8 cellular contexts compared by ENCODE assay signal in the genomic region with DNA sequence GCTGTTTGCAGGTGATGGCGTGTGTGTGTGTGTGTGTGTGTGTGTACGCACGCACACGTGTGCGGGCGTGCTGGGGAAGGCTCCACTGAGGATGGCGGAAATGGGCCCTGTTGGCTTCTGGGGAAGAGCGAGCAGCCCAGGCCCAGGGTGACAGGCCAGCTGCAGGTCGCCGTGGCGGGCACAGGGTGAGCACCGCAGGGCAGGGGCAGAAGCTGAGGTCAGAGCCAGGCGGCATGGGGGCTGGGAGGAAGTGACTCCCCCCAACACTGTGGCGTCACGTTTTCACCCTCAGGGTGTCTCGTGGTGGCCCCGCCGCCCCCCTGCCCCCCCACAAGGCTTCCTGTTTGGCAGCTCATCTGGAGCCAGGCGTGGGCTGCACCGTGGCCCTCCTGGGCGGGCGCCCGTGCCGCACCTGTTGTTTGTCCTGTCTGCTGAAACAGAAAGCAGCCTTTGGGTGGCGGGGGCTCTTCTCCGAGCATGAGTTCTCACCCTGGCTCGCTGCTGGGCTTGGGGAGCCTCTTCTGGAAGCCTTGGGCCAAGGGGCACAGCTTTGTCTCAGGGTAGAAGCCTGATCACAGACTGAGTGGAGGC. TPM values are rescaled to one million over a fixed set of nuclear protein-coding genes. Genes with fewer than 3 reads are reported as not detected.
DNase-seq lines count a peak whose midpoint lies in the region; ATAC-seq lines count a peak whose summit lies in the region.

No MANE protein-coding gene starts in this region.

- peaks cover 74% of the 10 kb centered on the region for H3K4me1 ChIP-seq in mesenchymal stem cell (ENCODE audit: control insufficient read depth, insufficient read depth, low read depth, low read length)

- peak overlapping the region; percentile 43 for H2AK5ac ChIP-seq in mesenchymal stem cell (ENCODE audit: low read length, severe bottlenecking)

- H3K27ac ChIP-seq in mesenchymal stem cell (ENCODE audit: low read length, poor library complexity, severe bottlenecking) = no peak overlapping the region

- 89% methylated on average over 27 of the region's 27 CpGs for WGBS in mesenchymal stem cell

- H3K9me3 ChIP-seq in mesenchymal stem cell (ENCODE audit: control insufficient read depth, low read length) = no peaks in the 10 kb centered on the region

- no peaks in the 10 kb centered on the region for H3K27me3 ChIP-seq in mesenchymal stem cell (ENCODE audit: control insufficient read depth in 1 of 2, insufficient read depth in 1 of 2, low read length in 2 of 2)

- H2BK5ac ChIP-seq in mesenchymal stem cell (ENCODE audit: low read depth, low read length, poor library complexity, severe bottlenecking) = no peak overlapping the region

- H3K18ac ChIP-seq in mesenchymal stem cell (ENCODE audit: low read depth in 1 of 2, low read length in 2 of 2) = no peak overlapping the region

- no peak overlapping the region for H4K91ac ChIP-seq in mesenchymal stem cell (ENCODE audit: low read length)

- no peak overlapping the region for H2BK120ac ChIP-seq in mesenchymal stem cell (ENCODE audit: low read depth, low read length)

- no peak overlapping the region for H3K4me2 ChIP-seq in mesenchymal stem cell (ENCODE audit: low read length, poor library complexity, severe bottlenecking)

- no peak overlapping the region for H3K4ac ChIP-seq in mesenchymal stem cell (ENCODE audit: low read depth in 1 of 2, low read length in 2 of 2)

- H2AFZ ChIP-seq in mesenchymal stem cell (ENCODE audit: low read depth, low read length) = no peak overlapping the region

- no peak overlapping the region for H3K4me3 ChIP-seq in mesenchymal stem cell (ENCODE audit: insufficient read depth in 1 of 2, low read depth in 1 of 2, low read length in 2 of 2)

- ATAC-seq in GM18499 (IDR thresholded peaks at IDR 0.05; ENCODE audit: insufficient read depth, unreplicated experiment) = peak; percentile 31
- peak; percentile 59 for ATAC-seq in HG02678 (IDR thresholded peaks at IDR 0.05; ENCODE audit: unreplicated experiment)

- no peak overlapping the region for H3K23ac ChIP-seq in mesenchymal stem cell (ENCODE audit: low read length in 2 of 2)

- no peak overlapping the region for H2BK12ac ChIP-seq in mesenchymal stem cell (ENCODE audit: low read length in 2 of 2)

- H3K9ac ChIP-seq in mesenchymal stem cell (ENCODE audit: low read length) = no peak overlapping the region

- DNase-seq in NCI-H345 treated with DMSO at 0.1 percent for 48 hours (lab: John Stamatoyannopoulos, UW; ENCODE audit: unreplicated experiment) = peak; percentile 76
- peak; percentile 95 for DNase-seq in activated effector memory CD4-positive, alpha-beta T cell treated with anti-CD3 and anti-CD28 coated beads, Interleukin-2, amount 50 U/mL, for 16 hours
- no peak for DNase-seq in mesenchymal stem cell
- DNase-seq in stimulated activated CD8-positive, alpha-beta memory T cell treated with anti-CD3 and anti-CD28 coated beads, Interleukin-7, amount 100 ng/mL, for 24 hours (ENCODE audit: low read depth) = peak; percentile 77
- DNase-seq in LoVo (ENCODE audit: low spot score) = no peak
- DNase-seq in T1000 (lab: John Stamatoyannopoulos, UW) = no peak

- no peak overlapping the region for H2BK15ac ChIP-seq in mesenchymal stem cell (ENCODE audit: low read depth, poor library complexity, severe bottlenecking)

- H4K8ac ChIP-seq in mesenchymal stem cell (ENCODE audit: low read length) = no peak overlapping the region

- no peak overlapping the region for H3K14ac ChIP-seq in mesenchymal stem cell (ENCODE audit: low read length in 2 of 2)

- peaks cover 52% of the 10 kb centered on the region for H3K79me1 ChIP-seq in mesenchymal stem cell (replicated peaks; ENCODE audit: low read length, poor library complexity, severe bottlenecking)

- H3K36me3 ChIP-seq in mesenchymal stem cell (ENCODE audit: control insufficient read depth in 1 of 2, insufficient read depth in 2 of 2, low read depth in 1 of 2, low read length in 2 of 2) = peaks cover 39 to 96% of the 10 kb centered on the region in 2 experiments

RNA-seq across cellular contexts. Expression of gene RBM38, which starts 7.1 kb away (rescaled TPM):
- 4.6 TPM for polyA plus RNA-seq in mesenchymal stem cell (2013, experiment 1 of 2)
- 4.8 TPM for polyA plus RNA-seq in mesenchymal stem cell (2013, experiment 2 of 2)

RNA-seq across cellular contexts. Expression of gene RAE1, which starts 47.3 kb away (rescaled TPM):
- 14.2 TPM for polyA plus RNA-seq in mesenchymal stem cell (2013, experiment 1 of 2)
- polyA plus RNA-seq in mesenchymal stem cell (2013, experiment 2 of 2) = 14.2 TPM

Comparison
In these comparisons a context has a peak if more than half of its experiments do, and no peak if none do; other contexts are left out.
1. DNase-seq: peak in NCI-H345 treated with DMSO at 0.1 percent for 48 hours (single experiment), activated effector memory CD4-positive, alpha-beta T cell treated with anti-CD3 and anti-CD28 coated beads, Interleukin-2, amount 50 U/mL, for 16 hours (single experiment) and stimulated activated CD8-positive, alpha-beta memory T cell treated with anti-CD3 and anti-CD28 coated beads, Interleukin-7, amount 100 ng/mL, for 24 hours (single experiment); none in mesenchymal stem cell (single experiment), LoVo (single experiment) and T1000 (single experiment).